Comparison of ENCODE assay signal across 23 cellular contexts in genomic region chr13:59721889-59722579, GRCh38.
"Had no signal": no experiment of that assay in that cellular context is flagged by ENCODE, and none has a peak within 500 bp of the region (broad histone marks: within the 10 kb centered on the region; RNA-seq: fewer than 3 reads in every experiment).

No MANE protein-coding gene starts in this region.

- DNase-seq: activated B cell treated with CpG ODN at 0.5 μM for 24 hours; activated CD4-positive, alpha-beta T cell treated with anti-CD3 and anti-CD28 coated beads for 36 hours; activated T-cell treated with anti-CD3 and anti-CD28 coated beads, Interleukin-2, amount 50 U/mL, for 1 hour; aorta; colonic mucosa; dorsolateral prefrontal cortex; effector memory CD8-positive, alpha-beta T cell; gastrocnemius medialis; hippocampal formation; pancreas; stimulated activated CD4-positive, alpha-beta T cell treated with anti-CD3 and anti-CD28 coated beads, Interleukin-4, amount 100 ng/mL, for 4 hours; stomach; T-helper 17 cell; uterus had no signal

- H3K4me3 ChIP-seq: breast epithelium, colonic mucosa, dorsolateral prefrontal cortex, esophagus muscularis mucosa, gastrocnemius medialis, pancreas, stomach, suprapubic skin, tibial nerve, uterus had no signal

- H3K4me3 Mint-ChIP-seq: activated B cell treated with CpG ODN at 0.5 μM for 24 hours; activated CD4-positive, alpha-beta T cell treated with anti-CD3 and anti-CD28 coated beads for 36 hours; activated T-helper 17 cell treated with anti-CD3 and anti-CD28 coated beads, Interleukin-2, amount 50 U/mL, for 72 hours; central memory CD8-positive, alpha-beta T cell; effector memory CD8-positive, alpha-beta T cell; natural killer cell treated with Interleukin-12 subunit alpha and Interleukin-12 subunit beta and Interleukin-15 and Interleukin-18, amount 100 ng/mL, for 72 hours; T-helper 17 cell had no signal

- ATAC-seq: activated CD4-positive, alpha-beta T cell treated with anti-CD3 and anti-CD28 coated beads for 36 hours; activated naive CD4-positive, alpha-beta T cell treated with anti-CD3 and anti-CD28 coated beads, Interleukin-2, amount 50 U/mL, for 72 hours; activated T-helper 17 cell treated with anti-CD3 and anti-CD28 coated beads, Interleukin-2, amount 50 U/mL, for 72 hours; effector memory CD8-positive, alpha-beta T cell; gastrocnemius medialis; natural killer cell treated with Interleukin-12 subunit alpha and Interleukin-12 subunit beta and Interleukin-15 and Interleukin-18, amount 100 ng/mL, for 72 hours; pancreas; right cardiac atrium; T-helper 17 cell had no signal

- H3K27ac ChIP-seq: breast epithelium, colonic mucosa, dorsolateral prefrontal cortex, esophagus muscularis mucosa, gastrocnemius medialis, pancreas, stomach, suprapubic skin, tibial nerve, uterus had no signal

- H3K4me1 Mint-ChIP-seq: activated B cell treated with CpG ODN at 0.5 μM for 24 hours; activated T-helper 17 cell treated with anti-CD3 and anti-CD28 coated beads, Interleukin-2, amount 50 U/mL, for 72 hours; central memory CD8-positive, alpha-beta T cell had no signal

- H3K9me3 Mint-ChIP-seq: activated B cell treated with CpG ODN at 0.5 μM for 24 hours; activated naive CD4-positive, alpha-beta T cell treated with anti-CD3 and anti-CD28 coated beads, Interleukin-2, amount 50 U/mL, for 72 hours; activated T-helper 17 cell treated with anti-CD3 and anti-CD28 coated beads, Interleukin-2, amount 50 U/mL, for 72 hours; central memory CD8-positive, alpha-beta T cell; effector memory CD8-positive, alpha-beta T cell; natural killer cell treated with Interleukin-12 subunit alpha and Interleukin-12 subunit beta and Interleukin-15 and Interleukin-18, amount 100 ng/mL, for 72 hours had no signal

- H3K36me3 Mint-ChIP-seq: activated naive CD4-positive, alpha-beta T cell treated with anti-CD3 and anti-CD28 coated beads, Interleukin-2, amount 50 U/mL, for 72 hours; natural killer cell treated with Interleukin-12 subunit alpha and Interleukin-12 subunit beta and Interleukin-15 and Interleukin-18, amount 100 ng/mL, for 72 hours had no signal

- H3K27me3 ChIP-seq: breast epithelium, colonic mucosa, dorsolateral prefrontal cortex, esophagus muscularis mucosa, gastrocnemius medialis, pancreas, stomach, suprapubic skin, tibial nerve, uterus had no signal

- H3K27me3 Mint-ChIP-seq: activated B cell treated with CpG ODN at 0.5 μM for 24 hours; activated CD4-positive, alpha-beta T cell treated with anti-CD3 and anti-CD28 coated beads for 36 hours; activated T-helper 17 cell treated with anti-CD3 and anti-CD28 coated beads, Interleukin-2, amount 50 U/mL, for 72 hours; central memory CD8-positive, alpha-beta T cell; effector memory CD8-positive, alpha-beta T cell; natural killer cell treated with Interleukin-12 subunit alpha and Interleukin-12 subunit beta and Interleukin-15 and Interleukin-18, amount 100 ng/mL, for 72 hours; T-helper 17 cell had no signal

- H3K27ac Mint-ChIP-seq: activated B cell treated with CpG ODN at 0.5 μM for 24 hours; activated CD4-positive, alpha-beta T cell treated with anti-CD3 and anti-CD28 coated beads for 36 hours; activated T-helper 17 cell treated with anti-CD3 and anti-CD28 coated beads, Interleukin-2, amount 50 U/mL, for 72 hours; effector memory CD8-positive, alpha-beta T cell; natural killer cell treated with Interleukin-12 subunit alpha and Interleukin-12 subunit beta and Interleukin-15 and Interleukin-18, amount 100 ng/mL, for 72 hours; T-helper 17 cell had no signal

- H3K4me1 ChIP-seq: breast epithelium, colonic mucosa, esophagus muscularis mucosa, gastrocnemius medialis, pancreas, suprapubic skin, tibial nerve, uterus had no signal
